In the genomic region with DNA sequence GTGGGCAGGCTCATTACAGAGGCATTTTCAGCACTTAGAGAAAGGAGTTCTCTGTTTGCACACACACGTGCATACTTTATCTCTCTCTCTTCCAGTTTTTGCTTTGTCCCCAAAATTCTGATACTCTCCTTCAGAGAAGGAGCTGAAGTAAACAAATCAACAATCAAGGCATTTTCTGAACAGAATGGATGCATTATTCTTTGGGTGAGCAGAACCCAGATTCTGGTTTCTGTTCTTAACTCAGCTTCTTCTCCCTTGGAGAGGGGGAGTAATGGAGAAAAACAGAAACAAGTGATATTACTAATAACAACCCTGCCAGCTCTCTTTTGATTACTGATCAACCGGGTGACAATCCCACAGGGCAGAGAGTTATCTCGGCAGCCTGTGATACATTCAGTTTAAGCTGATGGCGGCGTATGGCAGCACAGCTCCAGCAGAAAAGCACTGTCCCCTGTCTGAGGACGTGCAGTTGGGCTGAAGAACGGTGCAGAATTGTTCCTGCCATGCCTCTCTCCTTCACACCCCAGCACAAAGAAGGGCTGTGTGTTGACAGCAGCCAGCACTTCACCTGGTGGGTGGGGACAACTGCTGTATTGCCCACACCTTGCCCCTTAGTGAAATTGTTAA, we compare ENCODE assay signal across 13 cellular contexts.
"Had no signal": no experiment of that assay in that cellular context is flagged by ENCODE, and none has a peak within 500 bp of the region (broad histone marks: within the 10 kb centered on the region; RNA-seq: fewer than 3 reads in every experiment).

No MANE protein-coding gene starts in this region.

- H3K27me3 ChIP-seq: esophagus squamous epithelium, SJCRH30 had no signal

- H3K9me3 Mint-ChIP-seq: activated B cell treated with CpG ODN at 0.5 μM for 24 hours; activated CD8-positive, alpha-beta T cell treated with anti-CD3 and anti-CD28 coated beads for 36 hours; activated naive CD8-positive, alpha-beta T cell treated with anti-CD3 and anti-CD28 coated beads for 36 hours had no signal

- H3K4me3 ChIP-seq: esophagus squamous epithelium, lower lobe of right lung, SJCRH30 had no signal

- H3K4me1 Mint-ChIP-seq: activated B cell treated with CpG ODN at 0.5 μM for 24 hours; activated naive CD8-positive, alpha-beta T cell treated with anti-CD3 and anti-CD28 coated beads for 36 hours had no signal

- H3K9me3 ChIP-seq: esophagus squamous epithelium, lower lobe of right lung, SJCRH30 had no signal

- H3K4me1 ChIP-seq: lower lobe of right lung, SJCRH30 had no signal

- DNase-seq: activated B cell treated with CpG ODN at 0.5 μM for 24 hours; activated CD4-positive, alpha-beta T cell treated with anti-CD3 and anti-CD28 coated beads for 48 hours; activated CD8-positive, alpha-beta T cell treated with anti-CD3 and anti-CD28 coated beads for 36 hours; activated gamma-delta T cell treated with Interleukin-2 at 50 U/mL for 16 hours; activated naive CD8-positive, alpha-beta T cell treated with anti-CD3 and anti-CD28 coated beads for 36 hours; esophagus squamous epithelium; lower lobe of right lung; midbrain; retina; SJCRH30; stimulated activated CD4-positive, alpha-beta T cell treated with anti-CD3 and anti-CD28 coated beads, Interleukin-4, amount 100 ng/mL, for 24 hours; stimulated activated naive CD4-positive, alpha-beta T cell; T-helper 2 cell had no signal

- H3K36me3 ChIP-seq: esophagus squamous epithelium, lower lobe of right lung, SJCRH30 had no signal

- H3K27ac ChIP-seq: esophagus squamous epithelium, lower lobe of right lung, SJCRH30 had no signal

- H3K36me3 Mint-ChIP-seq: activated naive CD8-positive, alpha-beta T cell treated with anti-CD3 and anti-CD28 coated beads for 36 hours had no signal

- ATAC-seq: activated CD8-positive, alpha-beta T cell treated with anti-CD3 and anti-CD28 coated beads for 36 hours; lower lobe of right lung had no signal

- H3K4me3 Mint-ChIP-seq: activated B cell treated with CpG ODN at 0.5 μM for 24 hours; activated CD8-positive, alpha-beta T cell treated with anti-CD3 and anti-CD28 coated beads for 36 hours; activated naive CD8-positive, alpha-beta T cell treated with anti-CD3 and anti-CD28 coated beads for 36 hours had no signal

- H3K27ac Mint-ChIP-seq: activated B cell treated with CpG ODN at 0.5 μM for 24 hours; activated CD8-positive, alpha-beta T cell treated with anti-CD3 and anti-CD28 coated beads for 36 hours; activated naive CD8-positive, alpha-beta T cell treated with anti-CD3 and anti-CD28 coated beads for 36 hours had no signal
